In the genomic region with DNA sequence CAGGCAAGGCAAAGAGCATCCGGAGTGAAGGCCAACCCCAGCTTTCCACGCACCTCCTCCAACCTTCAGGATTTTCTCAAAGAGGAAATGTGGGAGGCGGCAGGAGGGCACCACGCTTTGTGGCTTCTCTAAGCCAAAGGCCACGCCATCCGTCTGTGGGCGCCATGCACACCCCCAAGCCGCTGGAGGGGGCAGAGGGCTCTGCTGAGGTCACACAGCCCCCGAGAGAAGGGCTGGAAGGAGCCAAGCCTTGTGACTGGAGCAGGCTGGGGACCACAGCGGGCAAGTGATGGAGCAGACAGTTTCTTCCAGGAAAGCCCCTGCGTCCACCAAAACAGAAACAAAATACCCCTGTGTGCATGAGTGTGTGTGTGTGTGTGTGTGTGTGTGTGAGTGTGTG, we compare ENCODE assay signal across 16 cellular contexts.
"Had no signal": no experiment of that assay in that cellular context is flagged by ENCODE, and none has a peak within 500 bp of the region (broad histone marks: within the 10 kb centered on the region; RNA-seq: fewer than 3 reads in every experiment).

No MANE protein-coding gene starts in this region.

- H3K27ac Mint-ChIP-seq: activated CD4-positive, alpha-beta memory T cell treated with anti-CD3 and anti-CD28 coated beads for 36 hours; activated naive CD4-positive, alpha-beta T cell treated with anti-CD3 and anti-CD28 coated beads, Interleukin-2, amount 50 U/mL, for 24 hours; activated T-helper 17 cell treated with anti-CD3 and anti-CD28 coated beads, Interleukin-2, amount 50 U/mL, for 72 hours; dendritic cell treated with granulocyte-macrophage colony-stimulating factor and Interleukin-4, amounts not matched to agents 40 ng/mL and 50 ng/mL, for 4 days; nephron progenitor cell; T-helper 2 cell treated with Interferon-gamma antibody and Interleukin-4, amounts not matched to agents 5 μg/mL and 100 μg/mL, for 36 hours had no signal

- H3K9me3 Mint-ChIP-seq: activated CD4-positive, alpha-beta memory T cell treated with anti-CD3 and anti-CD28 coated beads for 36 hours; activated naive CD4-positive, alpha-beta T cell treated with anti-CD3 and anti-CD28 coated beads, Interleukin-2, amount 50 U/mL, for 24 hours; activated T-helper 17 cell treated with anti-CD3 and anti-CD28 coated beads, Interleukin-2, amount 50 U/mL, for 72 hours; central memory CD8-positive, alpha-beta T cell; dendritic cell treated with granulocyte-macrophage colony-stimulating factor and Interleukin-4, amounts not matched to agents 40 ng/mL and 50 ng/mL, for 4 days; T-helper 2 cell treated with Interferon-gamma antibody and Interleukin-4, amounts not matched to agents 5 μg/mL and 100 μg/mL, for 36 hours had no signal

- H3K27me3 Mint-ChIP-seq: dendritic cell treated with granulocyte-macrophage colony-stimulating factor and Interleukin-4, amounts not matched to agents 40 ng/mL and 50 ng/mL, for 4 days had no signal

- DNase-seq: activated CD4-positive, alpha-beta memory T cell treated with anti-CD3 and anti-CD28 coated beads for 36 hours; erythroblast; hypothalamus; mesendoderm; nephron progenitor cell; ovary; SIG-M5; stimulated activated CD4-positive, alpha-beta T cell treated with anti-CD3 and anti-CD28 coated beads, Interleukin-4, amount 100 ng/mL, for 4 hours; thyroid gland had no signal

- H3K36me3 ChIP-seq: ovary, stomach, thyroid gland had no signal

- H3K4me1 Mint-ChIP-seq: activated naive CD4-positive, alpha-beta T cell treated with anti-CD3 and anti-CD28 coated beads, Interleukin-2, amount 50 U/mL, for 24 hours; activated T-helper 17 cell treated with anti-CD3 and anti-CD28 coated beads, Interleukin-2, amount 50 U/mL, for 72 hours; central memory CD8-positive, alpha-beta T cell had no signal

- H3K4me3 ChIP-seq: ovary, stomach, thyroid gland had no signal

- H3K36me3 Mint-ChIP-seq: activated CD4-positive, alpha-beta memory T cell treated with anti-CD3 and anti-CD28 coated beads for 36 hours; activated naive CD4-positive, alpha-beta T cell treated with anti-CD3 and anti-CD28 coated beads, Interleukin-2, amount 50 U/mL, for 24 hours had no signal

- H3K4me3 Mint-ChIP-seq: activated CD4-positive, alpha-beta memory T cell treated with anti-CD3 and anti-CD28 coated beads for 36 hours; activated naive CD4-positive, alpha-beta T cell treated with anti-CD3 and anti-CD28 coated beads, Interleukin-2, amount 50 U/mL, for 24 hours; activated T-helper 17 cell treated with anti-CD3 and anti-CD28 coated beads, Interleukin-2, amount 50 U/mL, for 72 hours; central memory CD8-positive, alpha-beta T cell; dendritic cell treated with granulocyte-macrophage colony-stimulating factor and Interleukin-4, amounts not matched to agents 40 ng/mL and 50 ng/mL, for 4 days; nephron progenitor cell; T-helper 2 cell treated with Interferon-gamma antibody and Interleukin-4, amounts not matched to agents 5 μg/mL and 100 μg/mL, for 36 hours had no signal

- ATAC-seq: activated CD4-positive, CD25-positive, alpha-beta regulatory T cell treated with anti-CD3 and anti-CD28 coated beads, Interleukin-2, amount 50 U/mL, for 24 hours; activated T-helper 17 cell treated with anti-CD3 and anti-CD28 coated beads, Interleukin-2, amount 50 U/mL, for 72 hours had no signal

- H3K9me3 ChIP-seq: ovary, stomach, thyroid gland had no signal

- H3K27me3 ChIP-seq: ovary, thyroid gland had no signal
